ENCODE assay signal across 1 cellular context in the genomic region with DNA sequence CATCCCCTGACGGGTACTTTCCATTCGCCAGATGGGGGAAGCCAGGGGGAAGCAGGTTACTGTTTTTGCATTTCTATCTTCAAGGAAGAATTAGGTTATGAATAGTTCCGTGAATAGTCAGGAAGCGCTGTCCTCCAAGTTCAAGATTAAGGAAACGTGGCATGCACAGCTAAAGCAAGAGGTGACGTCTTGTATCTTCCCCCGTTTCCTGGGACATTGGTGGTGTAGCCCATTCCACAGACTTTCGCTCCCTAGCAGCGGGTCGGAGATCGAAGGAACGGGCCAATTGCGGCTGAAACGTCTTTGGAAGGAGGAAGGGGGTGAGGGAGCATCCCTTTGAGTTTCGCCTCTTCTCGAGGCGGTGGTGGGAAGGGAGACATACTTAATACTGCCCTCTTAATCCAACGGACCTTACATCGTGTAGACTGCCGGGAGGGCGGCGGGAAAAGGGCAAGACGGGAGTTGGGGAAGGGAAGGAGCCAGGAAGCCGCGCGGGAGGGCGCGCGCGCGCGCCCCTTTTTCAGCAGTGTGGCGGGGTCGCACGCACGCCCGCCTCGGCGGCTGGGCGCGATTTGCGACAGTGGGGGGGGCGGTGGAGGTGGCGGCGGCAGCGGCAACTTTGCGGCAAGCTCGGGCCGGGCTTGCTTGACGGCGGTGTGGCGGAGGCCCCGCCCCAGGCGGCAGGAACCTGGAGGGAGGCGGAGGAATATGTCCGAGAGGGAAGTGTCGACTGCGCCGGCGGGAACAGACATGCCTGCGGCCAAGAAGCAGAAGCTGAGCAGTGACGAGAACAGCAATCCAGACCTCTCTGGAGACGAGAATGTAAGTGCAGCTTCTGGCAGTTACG.
TF ChIP-seq lines count a peak whose summit lies in the region.

A gene with protein sequence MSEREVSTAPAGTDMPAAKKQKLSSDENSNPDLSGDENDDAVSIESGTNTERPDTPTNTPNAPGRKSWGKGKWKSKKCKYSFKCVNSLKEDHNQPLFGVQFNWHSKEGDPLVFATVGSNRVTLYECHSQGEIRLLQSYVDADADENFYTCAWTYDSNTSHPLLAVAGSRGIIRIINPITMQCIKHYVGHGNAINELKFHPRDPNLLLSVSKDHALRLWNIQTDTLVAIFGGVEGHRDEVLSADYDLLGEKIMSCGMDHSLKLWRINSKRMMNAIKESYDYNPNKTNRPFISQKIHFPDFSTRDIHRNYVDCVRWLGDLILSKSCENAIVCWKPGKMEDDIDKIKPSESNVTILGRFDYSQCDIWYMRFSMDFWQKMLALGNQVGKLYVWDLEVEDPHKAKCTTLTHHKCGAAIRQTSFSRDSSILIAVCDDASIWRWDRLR (plus strand): TSS at position 232 of the 847 bp plus-strand sequence. CDS start 477 bp downstream, at position 709.

TF ChIP-seq in GM12878, 131 proteins besides CTCF, POLR2A, EP300 and RAD21 (continued from another document and continues in another):
- TF ChIP-seq, protein P1, sequence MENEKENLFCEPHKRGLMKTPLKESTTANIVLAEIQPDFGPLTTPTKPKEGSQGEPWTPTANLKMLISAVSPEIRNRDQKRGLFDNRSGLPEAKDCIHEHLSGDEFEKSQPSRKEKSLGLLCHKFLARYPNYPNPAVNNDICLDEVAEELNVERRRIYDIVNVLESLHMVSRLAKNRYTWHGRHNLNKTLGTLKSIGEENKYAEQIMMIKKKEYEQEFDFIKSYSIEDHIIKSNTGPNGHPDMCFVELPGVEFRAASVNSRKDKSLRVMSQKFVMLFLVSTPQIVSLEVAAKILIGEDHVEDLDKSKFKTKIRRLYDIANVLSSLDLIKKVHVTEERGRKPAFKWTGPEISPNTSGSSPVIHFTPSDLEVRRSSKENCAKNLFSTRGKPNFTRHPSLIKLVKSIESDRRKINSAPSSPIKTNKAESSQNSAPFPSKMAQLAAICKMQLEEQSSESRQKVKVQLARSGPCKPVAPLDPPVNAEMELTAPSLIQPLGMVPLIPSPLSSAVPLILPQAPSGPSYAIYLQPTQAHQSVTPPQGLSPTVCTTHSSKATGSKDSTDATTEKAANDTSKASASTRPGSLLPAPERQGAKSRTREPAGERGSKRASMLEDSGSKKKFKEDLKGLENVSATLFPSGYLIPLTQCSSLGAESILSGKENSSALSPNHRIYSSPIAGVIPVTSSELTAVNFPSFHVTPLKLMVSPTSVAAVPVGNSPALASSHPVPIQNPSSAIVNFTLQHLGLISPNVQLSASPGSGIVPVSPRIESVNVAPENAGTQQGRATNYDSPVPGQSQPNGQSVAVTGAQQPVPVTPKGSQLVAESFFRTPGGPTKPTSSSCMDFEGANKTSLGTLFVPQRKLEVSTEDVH (IDR thresholded peaks at IDR 0.05; ENCODE audit: low read depth, partially characterized antibody): peak; percentile 77
- TF ChIP-seq CHD1 (IDR thresholded peaks at IDR 0.05; ENCODE audit: low read depth, low read length): peak; percentile 100
- TF ChIP-seq, protein P2, sequence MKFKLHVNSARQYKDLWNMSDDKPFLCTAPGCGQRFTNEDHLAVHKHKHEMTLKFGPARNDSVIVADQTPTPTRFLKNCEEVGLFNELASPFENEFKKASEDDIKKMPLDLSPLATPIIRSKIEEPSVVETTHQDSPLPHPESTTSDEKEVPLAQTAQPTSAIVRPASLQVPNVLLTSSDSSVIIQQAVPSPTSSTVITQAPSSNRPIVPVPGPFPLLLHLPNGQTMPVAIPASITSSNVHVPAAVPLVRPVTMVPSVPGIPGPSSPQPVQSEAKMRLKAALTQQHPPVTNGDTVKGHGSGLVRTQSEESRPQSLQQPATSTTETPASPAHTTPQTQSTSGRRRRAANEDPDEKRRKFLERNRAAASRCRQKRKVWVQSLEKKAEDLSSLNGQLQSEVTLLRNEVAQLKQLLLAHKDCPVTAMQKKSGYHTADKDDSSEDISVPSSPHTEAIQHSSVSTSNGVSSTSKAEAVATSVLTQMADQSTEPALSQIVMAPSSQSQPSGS (IDR thresholded peaks at IDR 0.05; ENCODE audit: low read length): peak; percentile 82; the same call in 1 of the 2 replicates
- TF ChIP-seq RB1 (IDR thresholded peaks at IDR 0.05; ENCODE audit: borderline replicate concordance): peak; percentile 91; the same call in 1 of the 2 replicates
- TF ChIP-seq CBX5 (IDR thresholded peaks at IDR 0.05; ENCODE audit: low read depth): peak; percentile 77; the same call in 1 of the 2 replicates
- TF ChIP-seq RAD51 (IDR thresholded peaks at IDR 0.05): 0 out of 2 replicates have a peak, but pooled peaks have one; percentile 17
- TF ChIP-seq MXI1 (IDR thresholded peaks at IDR 0.05; ENCODE audit: low read depth, low read length): peak; percentile 75
- TF ChIP-seq BHLHE40 (IDR thresholded peaks at IDR 0.05; ENCODE audit: borderline replicate concordance in 1 of 2, low read depth in 2 of 2, low read length in 1 of 2): peak; percentile 98 to 99
- no peak for TF ChIP-seq HDAC2 (IDR thresholded peaks at IDR 0.05)
- peak; percentile 57; the same call in 1 of the 2 replicates for TF ChIP-seq TCF12 (IDR thresholded peaks at IDR 0.05; ENCODE audit: low read depth, low read length)
- TF ChIP-seq ATF7 (IDR thresholded peaks at IDR 0.05; ENCODE audit: low read depth): peak; percentile 100
- TF ChIP-seq CBFB (IDR thresholded peaks at IDR 0.05; ENCODE audit: low read depth): peak; percentile 61; the same call in 1 of the 2 replicates
- TF ChIP-seq, protein P3, sequence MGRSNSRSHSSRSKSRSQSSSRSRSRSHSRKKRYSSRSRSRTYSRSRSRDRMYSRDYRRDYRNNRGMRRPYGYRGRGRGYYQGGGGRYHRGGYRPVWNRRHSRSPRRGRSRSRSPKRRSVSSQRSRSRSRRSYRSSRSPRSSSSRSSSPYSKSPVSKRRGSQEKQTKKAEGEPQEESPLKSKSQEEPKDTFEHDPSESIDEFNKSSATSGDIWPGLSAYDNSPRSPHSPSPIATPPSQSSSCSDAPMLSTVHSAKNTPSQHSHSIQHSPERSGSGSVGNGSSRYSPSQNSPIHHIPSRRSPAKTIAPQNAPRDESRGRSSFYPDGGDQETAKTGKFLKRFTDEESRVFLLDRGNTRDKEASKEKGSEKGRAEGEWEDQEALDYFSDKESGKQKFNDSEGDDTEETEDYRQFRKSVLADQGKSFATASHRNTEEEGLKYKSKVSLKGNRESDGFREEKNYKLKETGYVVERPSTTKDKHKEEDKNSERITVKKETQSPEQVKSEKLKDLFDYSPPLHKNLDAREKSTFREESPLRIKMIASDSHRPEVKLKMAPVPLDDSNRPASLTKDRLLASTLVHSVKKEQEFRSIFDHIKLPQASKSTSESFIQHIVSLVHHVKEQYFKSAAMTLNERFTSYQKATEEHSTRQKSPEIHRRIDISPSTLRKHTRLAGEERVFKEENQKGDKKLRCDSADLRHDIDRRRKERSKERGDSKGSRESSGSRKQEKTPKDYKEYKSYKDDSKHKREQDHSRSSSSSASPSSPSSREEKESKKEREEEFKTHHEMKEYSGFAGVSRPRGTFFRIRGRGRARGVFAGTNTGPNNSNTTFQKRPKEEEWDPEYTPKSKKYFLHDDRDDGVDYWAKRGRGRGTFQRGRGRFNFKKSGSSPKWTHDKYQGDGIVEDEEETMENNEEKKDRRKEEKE (IDR thresholded peaks at IDR 0.05): peak; percentile 98
- TF ChIP-seq, protein P4, sequence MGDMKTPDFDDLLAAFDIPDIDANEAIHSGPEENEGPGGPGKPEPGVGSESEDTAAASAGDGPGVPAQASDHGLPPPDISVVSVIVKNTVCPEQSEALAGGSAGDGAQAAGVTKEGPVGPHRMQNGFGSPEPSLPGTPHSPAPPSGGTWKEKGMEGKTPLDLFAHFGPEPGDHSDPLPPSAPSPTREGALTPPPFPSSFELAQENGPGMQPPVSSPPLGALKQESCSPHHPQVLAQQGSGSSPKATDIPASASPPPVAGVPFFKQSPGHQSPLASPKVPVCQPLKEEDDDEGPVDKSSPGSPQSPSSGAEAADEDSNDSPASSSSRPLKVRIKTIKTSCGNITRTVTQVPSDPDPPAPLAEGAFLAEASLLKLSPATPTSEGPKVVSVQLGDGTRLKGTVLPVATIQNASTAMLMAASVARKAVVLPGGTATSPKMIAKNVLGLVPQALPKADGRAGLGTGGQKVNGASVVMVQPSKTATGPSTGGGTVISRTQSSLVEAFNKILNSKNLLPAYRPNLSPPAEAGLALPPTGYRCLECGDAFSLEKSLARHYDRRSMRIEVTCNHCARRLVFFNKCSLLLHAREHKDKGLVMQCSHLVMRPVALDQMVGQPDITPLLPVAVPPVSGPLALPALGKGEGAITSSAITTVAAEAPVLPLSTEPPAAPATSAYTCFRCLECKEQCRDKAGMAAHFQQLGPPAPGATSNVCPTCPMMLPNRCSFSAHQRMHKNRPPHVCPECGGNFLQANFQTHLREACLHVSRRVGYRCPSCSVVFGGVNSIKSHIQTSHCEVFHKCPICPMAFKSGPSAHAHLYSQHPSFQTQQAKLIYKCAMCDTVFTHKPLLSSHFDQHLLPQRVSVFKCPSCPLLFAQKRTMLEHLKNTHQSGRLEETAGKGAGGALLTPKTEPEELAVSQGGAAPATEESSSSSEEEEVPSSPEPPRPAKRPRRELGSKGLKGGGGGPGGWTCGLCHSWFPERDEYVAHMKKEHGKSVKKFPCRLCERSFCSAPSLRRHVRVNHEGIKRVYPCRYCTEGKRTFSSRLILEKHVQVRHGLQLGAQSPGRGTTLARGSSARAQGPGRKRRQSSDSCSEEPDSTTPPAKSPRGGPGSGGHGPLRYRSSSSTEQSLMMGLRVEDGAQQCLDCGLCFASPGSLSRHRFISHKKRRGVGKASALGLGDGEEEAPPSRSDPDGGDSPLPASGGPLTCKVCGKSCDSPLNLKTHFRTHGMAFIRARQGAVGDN (IDR thresholded peaks at IDR 0.05): no peak
- peak; percentile 43 for TF ChIP-seq MTA2 (IDR thresholded peaks at IDR 0.05; ENCODE audit: low read depth)
- no peak for TF ChIP-seq GABPA (IDR thresholded peaks at IDR 0.05; ENCODE audit: low read depth)
- TF ChIP-seq KLF5 (IDR thresholded peaks at IDR 0.05; ENCODE audit: partially characterized antibody): peak; percentile 100
- peak in 1 of 2 experiments; percentile 28; a peak in 1 of 3 replicates for TF ChIP-seq EGR1 (IDR thresholded peaks at IDR 0.05; ENCODE audit: borderline replicate concordance in 1 of 2, low read depth in 2 of 2, low read length in 2 of 2)
- TF ChIP-seq IKZF2 (IDR thresholded peaks at IDR 0.05): peak; percentile 98 to 99
- TF ChIP-seq RUNX3 (IDR thresholded peaks at IDR 0.05; ENCODE audit: low read length): peak; percentile 37; the same call in 1 of the 2 replicates
- TF ChIP-seq PAX8 (IDR thresholded peaks at IDR 0.05): no peak
- peak; percentile 50; the same call in 1 of the 2 replicates for TF ChIP-seq ASH2L (IDR thresholded peaks at IDR 0.05; ENCODE audit: borderline replicate concordance, low read depth)
- TF ChIP-seq, protein P5, sequence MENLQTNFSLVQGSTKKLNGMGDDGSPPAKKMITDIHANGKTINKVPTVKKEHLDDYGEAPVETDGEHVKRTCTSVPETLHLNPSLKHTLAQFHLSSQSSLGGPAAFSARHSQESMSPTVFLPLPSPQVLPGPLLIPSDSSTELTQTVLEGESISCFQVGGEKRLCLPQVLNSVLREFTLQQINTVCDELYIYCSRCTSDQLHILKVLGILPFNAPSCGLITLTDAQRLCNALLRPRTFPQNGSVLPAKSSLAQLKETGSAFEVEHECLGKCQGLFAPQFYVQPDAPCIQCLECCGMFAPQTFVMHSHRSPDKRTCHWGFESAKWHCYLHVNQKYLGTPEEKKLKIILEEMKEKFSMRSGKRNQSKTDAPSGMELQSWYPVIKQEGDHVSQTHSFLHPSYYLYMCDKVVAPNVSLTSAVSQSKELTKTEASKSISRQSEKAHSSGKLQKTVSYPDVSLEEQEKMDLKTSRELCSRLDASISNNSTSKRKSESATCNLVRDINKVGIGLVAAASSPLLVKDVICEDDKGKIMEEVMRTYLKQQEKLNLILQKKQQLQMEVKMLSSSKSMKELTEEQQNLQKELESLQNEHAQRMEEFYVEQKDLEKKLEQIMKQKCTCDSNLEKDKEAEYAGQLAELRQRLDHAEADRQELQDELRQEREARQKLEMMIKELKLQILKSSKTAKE (IDR thresholded peaks at IDR 0.05; ENCODE audit: low read depth, poor library complexity, severe bottlenecking): peak; percentile 99
- TF ChIP-seq NR2C2 (IDR thresholded peaks at IDR 0.05; ENCODE audit: borderline replicate concordance, control insufficient read depth, insufficient read length, low read depth): no peak
- TF ChIP-seq PML (IDR thresholded peaks at IDR 0.05; ENCODE audit: low read length): peak; percentile 98
- TF ChIP-seq, protein P6, sequence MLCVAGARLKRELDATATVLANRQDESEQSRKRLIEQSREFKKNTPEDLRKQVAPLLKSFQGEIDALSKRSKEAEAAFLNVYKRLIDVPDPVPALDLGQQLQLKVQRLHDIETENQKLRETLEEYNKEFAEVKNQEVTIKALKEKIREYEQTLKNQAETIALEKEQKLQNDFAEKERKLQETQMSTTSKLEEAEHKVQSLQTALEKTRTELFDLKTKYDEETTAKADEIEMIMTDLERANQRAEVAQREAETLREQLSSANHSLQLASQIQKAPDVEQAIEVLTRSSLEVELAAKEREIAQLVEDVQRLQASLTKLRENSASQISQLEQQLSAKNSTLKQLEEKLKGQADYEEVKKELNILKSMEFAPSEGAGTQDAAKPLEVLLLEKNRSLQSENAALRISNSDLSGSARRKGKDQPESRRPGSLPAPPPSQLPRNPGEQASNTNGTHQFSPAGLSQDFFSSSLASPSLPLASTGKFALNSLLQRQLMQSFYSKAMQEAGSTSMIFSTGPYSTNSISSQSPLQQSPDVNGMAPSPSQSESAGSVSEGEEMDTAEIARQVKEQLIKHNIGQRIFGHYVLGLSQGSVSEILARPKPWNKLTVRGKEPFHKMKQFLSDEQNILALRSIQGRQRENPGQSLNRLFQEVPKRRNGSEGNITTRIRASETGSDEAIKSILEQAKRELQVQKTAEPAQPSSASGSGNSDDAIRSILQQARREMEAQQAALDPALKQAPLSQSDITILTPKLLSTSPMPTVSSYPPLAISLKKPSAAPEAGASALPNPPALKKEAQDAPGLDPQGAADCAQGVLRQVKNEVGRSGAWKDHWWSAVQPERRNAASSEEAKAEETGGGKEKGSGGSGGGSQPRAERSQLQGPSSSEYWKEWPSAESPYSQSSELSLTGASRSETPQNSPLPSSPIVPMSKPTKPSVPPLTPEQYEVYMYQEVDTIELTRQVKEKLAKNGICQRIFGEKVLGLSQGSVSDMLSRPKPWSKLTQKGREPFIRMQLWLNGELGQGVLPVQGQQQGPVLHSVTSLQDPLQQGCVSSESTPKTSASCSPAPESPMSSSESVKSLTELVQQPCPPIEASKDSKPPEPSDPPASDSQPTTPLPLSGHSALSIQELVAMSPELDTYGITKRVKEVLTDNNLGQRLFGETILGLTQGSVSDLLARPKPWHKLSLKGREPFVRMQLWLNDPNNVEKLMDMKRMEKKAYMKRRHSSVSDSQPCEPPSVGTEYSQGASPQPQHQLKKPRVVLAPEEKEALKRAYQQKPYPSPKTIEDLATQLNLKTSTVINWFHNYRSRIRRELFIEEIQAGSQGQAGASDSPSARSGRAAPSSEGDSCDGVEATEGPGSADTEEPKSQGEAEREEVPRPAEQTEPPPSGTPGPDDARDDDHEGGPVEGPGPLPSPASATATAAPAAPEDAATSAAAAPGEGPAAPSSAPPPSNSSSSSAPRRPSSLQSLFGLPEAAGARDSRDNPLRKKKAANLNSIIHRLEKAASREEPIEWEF (IDR thresholded peaks at IDR 0.05; ENCODE audit: insufficient replicate concordance, low read depth, low read length): peak; percentile 51
- peak; percentile 81 for TF ChIP-seq POLR2AphosphoS2 (IDR thresholded peaks at IDR 0.05; ENCODE audit: low read depth, low read length)
- TF ChIP-seq NBN (IDR thresholded peaks at IDR 0.05): peak; percentile 87
- TF ChIP-seq POLR2AphosphoS5 (IDR thresholded peaks at IDR 0.05; ENCODE audit: low read length): peak; percentile 98
